In the genomic region with DNA sequence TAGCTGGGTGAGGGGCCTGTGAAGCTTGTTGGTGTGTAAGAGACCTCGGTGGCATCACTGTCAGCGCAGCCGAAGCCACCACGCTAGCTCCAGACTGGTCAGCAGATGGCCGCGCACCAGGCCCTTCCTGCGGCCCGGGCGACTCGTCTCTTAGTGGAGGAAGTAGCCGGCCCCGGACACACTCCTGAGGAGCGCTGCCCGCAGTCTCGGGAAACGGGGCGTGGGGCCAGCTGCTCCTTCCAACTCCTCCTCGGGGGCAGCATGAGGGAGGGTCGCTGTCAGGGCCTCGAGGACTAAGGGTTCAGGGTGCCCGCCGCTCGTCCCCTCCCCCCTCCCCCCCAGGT, we compare ENCODE assay signal across 1 cellular context.
A peak's percentile ranks its signal among the peaks of the same experiment; 100 is the strongest.
TF ChIP-seq lines count a peak whose summit lies in the region.

No MANE protein-coding gene starts in this region.

TF ChIP-seq in K562, 482 proteins besides CTCF, POLR2A, EP300 and RAD21 (continued from another document and continues in another):
- TF ChIP-seq, protein P1, sequence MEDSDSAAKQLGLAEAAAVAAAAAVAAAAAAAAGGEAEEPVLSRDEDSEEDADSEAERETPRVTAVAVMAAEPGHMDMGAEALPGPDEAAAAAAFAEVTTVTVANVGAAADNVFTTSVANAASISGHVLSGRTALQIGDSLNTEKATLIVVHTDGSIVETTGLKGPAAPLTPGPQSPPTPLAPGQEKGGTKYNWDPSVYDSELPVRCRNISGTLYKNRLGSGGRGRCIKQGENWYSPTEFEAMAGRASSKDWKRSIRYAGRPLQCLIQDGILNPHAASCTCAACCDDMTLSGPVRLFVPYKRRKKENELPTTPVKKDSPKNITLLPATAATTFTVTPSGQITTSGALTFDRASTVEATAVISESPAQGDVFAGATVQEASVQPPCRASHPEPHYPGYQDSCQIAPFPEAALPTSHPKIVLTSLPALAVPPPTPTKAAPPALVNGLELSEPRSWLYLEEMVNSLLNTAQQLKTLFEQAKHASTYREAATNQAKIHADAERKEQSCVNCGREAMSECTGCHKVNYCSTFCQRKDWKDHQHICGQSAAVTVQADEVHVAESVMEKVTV (CRISPR knock-in tag; IDR thresholded peaks at IDR 0.05) = no peak
- TF ChIP-seq KAT7 (CRISPR knock-in tag; IDR thresholded peaks at IDR 0.05; ENCODE audit: borderline replicate concordance) (no peak), ELF2 (CRISPR knock-in tag; IDR thresholded peaks at IDR 0.05) (no peak; the same call in 1 of the 2 replicates), HOXB6 (CRISPR knock-in tag; IDR thresholded peaks at IDR 0.05; ENCODE audit: borderline replicate concordance) (no peak), BRD4 (IDR thresholded peaks at IDR 0.05) (0 out of 2 replicates have a peak, but pooled peaks have one; percentile 52), ZNF583 (CRISPR knock-in tag; IDR thresholded peaks at IDR 0.05) (no peak), TFAM (CRISPR knock-in tag; conservative IDR thresholded peaks at IDR 0.05) (no peak), CSDE1 (IDR thresholded peaks at IDR 0.05) (no peak), RBBP5 (IDR thresholded peaks at IDR 0.05; ENCODE audit: borderline replicate concordance, insufficient read depth, low read length, poor library complexity, severe bottlenecking) (no peak), ZFP1 (CRISPR knock-in tag; IDR thresholded peaks at IDR 0.05) (no peak), CBFA2T3 (IDR thresholded peaks at IDR 0.05) (no peak), NFE2 (IDR thresholded peaks at IDR 0.05; ENCODE audit: low read depth) (no peak), MIER1 (IDR thresholded peaks at IDR 0.05; ENCODE audit: low read depth) (no peak), CREB5 (CRISPR knock-in tag; IDR thresholded peaks at IDR 0.05) (no peak), ZZZ3 (IDR thresholded peaks at IDR 0.05) (no peak), ARID4B (CRISPR knock-in tag; IDR thresholded peaks at IDR 0.05) (no peak), TRIM24 (IDR thresholded peaks at IDR 0.05) (peak in 1 of 2 experiments; percentile 25; a peak in 1 of 4 replicates), HDAC6 (IDR thresholded peaks at IDR 0.05; ENCODE audit: low read depth, low read length) (no peak), ARID1B (IDR thresholded peaks at IDR 0.05) (no peak), C11orf30 (IDR thresholded peaks at IDR 0.05; ENCODE audit: low read depth) (no peak), SMARCC2 (IDR thresholded peaks at IDR 0.05; ENCODE audit: low read depth) (no peak), GABPB1 (CRISPR knock-in tag; IDR thresholded peaks at IDR 0.05) (peak; percentile 73), STAT5B (CRISPR knock-in tag; IDR thresholded peaks at IDR 0.05) (no peak), ZNF57 (CRISPR knock-in tag; IDR thresholded peaks at IDR 0.05) (0 out of 2 replicates have a peak, but pooled peaks have one; percentile 39), PTBP1 (IDR thresholded peaks at IDR 0.05; ENCODE audit: low read depth, low read length) (no peak), ETV1 (tag; conservative IDR thresholded peaks at IDR 0.05; ENCODE audit: low read depth) (peak; percentile 34; the same call in 1 of the 2 replicates), ZBTB2 (IDR thresholded peaks at IDR 0.05) (peak; percentile 16; the same call in 1 of the 2 replicates), ZNF143 (CRISPR knock-in tag; IDR thresholded peaks at IDR 0.05) (no peak), CBX8 (IDR thresholded peaks at IDR 0.05; ENCODE audit: borderline replicate concordance, extremely low read depth, low read depth, low read length, poor library complexity, severe bottlenecking) (no peak), SMAD4 (CRISPR knock-in tag; conservative IDR thresholded peaks at IDR 0.05) (no peak), HCFC1 (IDR thresholded peaks at IDR 0.05; ENCODE audit: low read depth, low read length) (no peak), HMG20B (CRISPR knock-in tag; IDR thresholded peaks at IDR 0.05) (no peak), LARP7 (IDR thresholded peaks at IDR 0.05) (no peak), U2AF1 (optimal IDR thresholded peaks at IDR 0.05; ENCODE audit: low read depth, low read length) (peak; percentile 3), NCOR1 (IDR thresholded peaks at IDR 0.05) (no peak)
- TF ChIP-seq, protein P2, sequence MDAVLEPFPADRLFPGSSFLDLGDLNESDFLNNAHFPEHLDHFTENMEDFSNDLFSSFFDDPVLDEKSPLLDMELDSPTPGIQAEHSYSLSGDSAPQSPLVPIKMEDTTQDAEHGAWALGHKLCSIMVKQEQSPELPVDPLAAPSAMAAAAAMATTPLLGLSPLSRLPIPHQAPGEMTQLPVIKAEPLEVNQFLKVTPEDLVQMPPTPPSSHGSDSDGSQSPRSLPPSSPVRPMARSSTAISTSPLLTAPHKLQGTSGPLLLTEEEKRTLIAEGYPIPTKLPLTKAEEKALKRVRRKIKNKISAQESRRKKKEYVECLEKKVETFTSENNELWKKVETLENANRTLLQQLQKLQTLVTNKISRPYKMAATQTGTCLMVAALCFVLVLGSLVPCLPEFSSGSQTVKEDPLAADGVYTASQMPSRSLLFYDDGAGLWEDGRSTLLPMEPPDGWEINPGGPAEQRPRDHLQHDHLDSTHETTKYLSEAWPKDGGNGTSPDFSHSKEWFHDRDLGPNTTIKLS (IDR thresholded peaks at IDR 0.05; ENCODE audit: borderline replicate concordance, low read depth) = no peak
- TF ChIP-seq, protein P3, sequence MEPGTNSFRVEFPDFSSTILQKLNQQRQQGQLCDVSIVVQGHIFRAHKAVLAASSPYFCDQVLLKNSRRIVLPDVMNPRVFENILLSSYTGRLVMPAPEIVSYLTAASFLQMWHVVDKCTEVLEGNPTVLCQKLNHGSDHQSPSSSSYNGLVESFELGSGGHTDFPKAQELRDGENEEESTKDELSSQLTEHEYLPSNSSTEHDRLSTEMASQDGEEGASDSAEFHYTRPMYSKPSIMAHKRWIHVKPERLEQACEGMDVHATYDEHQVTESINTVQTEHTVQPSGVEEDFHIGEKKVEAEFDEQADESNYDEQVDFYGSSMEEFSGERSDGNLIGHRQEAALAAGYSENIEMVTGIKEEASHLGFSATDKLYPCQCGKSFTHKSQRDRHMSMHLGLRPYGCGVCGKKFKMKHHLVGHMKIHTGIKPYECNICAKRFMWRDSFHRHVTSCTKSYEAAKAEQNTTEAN (CRISPR knock-in tag; IDR thresholded peaks at IDR 0.05) = no peak
- TF ChIP-seq, protein P4, sequence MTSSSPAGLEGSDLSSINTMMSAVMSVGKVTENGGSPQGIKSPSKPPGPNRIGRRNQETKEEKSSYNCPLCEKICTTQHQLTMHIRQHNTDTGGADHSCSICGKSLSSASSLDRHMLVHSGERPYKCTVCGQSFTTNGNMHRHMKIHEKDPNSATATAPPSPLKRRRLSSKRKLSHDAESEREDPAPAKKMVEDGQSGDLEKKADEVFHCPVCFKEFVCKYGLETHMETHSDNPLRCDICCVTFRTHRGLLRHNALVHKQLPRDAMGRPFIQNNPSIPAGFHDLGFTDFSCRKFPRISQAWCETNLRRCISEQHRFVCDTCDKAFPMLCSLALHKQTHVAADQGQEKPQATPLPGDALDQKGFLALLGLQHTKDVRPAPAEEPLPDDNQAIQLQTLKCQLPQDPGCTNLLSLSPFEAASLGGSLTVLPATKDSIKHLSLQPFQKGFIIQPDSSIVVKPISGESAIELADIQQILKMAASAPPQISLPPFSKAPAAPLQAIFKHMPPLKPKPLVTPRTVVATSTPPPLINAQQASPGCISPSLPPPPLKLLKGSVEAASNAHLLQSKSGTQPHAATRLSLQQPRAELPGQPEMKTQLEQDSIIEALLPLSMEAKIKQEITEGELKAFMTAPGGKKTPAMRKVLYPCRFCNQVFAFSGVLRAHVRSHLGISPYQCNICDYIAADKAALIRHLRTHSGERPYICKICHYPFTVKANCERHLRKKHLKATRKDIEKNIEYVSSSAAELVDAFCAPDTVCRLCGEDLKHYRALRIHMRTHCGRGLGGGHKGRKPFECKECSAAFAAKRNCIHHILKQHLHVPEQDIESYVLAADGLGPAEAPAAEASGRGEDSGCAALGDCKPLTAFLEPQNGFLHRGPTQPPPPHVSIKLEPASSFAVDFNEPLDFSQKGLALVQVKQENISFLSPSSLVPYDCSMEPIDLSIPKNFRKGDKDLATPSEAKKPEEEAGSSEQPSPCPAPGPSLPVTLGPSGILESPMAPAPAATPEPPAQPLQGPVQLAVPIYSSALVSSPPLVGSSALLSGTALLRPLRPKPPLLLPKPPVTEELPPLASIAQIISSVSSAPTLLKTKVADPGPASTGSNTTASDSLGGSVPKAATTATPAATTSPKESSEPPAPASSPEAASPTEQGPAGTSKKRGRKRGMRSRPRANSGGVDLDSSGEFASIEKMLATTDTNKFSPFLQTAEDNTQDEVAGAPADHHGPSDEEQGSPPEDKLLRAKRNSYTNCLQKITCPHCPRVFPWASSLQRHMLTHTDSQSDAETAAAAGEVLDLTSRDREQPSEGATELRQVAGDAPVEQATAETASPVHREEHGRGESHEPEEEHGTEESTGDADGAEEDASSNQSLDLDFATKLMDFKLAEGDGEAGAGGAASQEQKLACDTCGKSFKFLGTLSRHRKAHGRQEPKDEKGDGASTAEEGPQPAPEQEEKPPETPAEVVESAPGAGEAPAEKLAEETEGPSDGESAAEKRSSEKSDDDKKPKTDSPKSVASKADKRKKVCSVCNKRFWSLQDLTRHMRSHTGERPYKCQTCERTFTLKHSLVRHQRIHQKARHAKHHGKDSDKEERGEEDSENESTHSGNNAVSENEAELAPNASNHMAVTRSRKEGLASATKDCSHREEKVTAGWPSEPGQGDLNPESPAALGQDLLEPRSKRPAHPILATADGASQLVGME (CRISPR knock-in tag; IDR thresholded peaks at IDR 0.05) = no peak
- TF ChIP-seq, protein P5, sequence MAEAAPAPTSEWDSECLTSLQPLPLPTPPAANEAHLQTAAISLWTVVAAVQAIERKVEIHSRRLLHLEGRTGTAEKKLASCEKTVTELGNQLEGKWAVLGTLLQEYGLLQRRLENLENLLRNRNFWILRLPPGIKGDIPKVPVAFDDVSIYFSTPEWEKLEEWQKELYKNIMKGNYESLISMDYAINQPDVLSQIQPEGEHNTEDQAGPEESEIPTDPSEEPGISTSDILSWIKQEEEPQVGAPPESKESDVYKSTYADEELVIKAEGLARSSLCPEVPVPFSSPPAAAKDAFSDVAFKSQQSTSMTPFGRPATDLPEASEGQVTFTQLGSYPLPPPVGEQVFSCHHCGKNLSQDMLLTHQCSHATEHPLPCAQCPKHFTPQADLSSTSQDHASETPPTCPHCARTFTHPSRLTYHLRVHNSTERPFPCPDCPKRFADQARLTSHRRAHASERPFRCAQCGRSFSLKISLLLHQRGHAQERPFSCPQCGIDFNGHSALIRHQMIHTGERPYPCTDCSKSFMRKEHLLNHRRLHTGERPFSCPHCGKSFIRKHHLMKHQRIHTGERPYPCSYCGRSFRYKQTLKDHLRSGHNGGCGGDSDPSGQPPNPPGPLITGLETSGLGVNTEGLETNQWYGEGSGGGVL (CRISPR knock-in tag; IDR thresholded peaks at IDR 0.05) = no peak
- TF ChIP-seq, protein P6, sequence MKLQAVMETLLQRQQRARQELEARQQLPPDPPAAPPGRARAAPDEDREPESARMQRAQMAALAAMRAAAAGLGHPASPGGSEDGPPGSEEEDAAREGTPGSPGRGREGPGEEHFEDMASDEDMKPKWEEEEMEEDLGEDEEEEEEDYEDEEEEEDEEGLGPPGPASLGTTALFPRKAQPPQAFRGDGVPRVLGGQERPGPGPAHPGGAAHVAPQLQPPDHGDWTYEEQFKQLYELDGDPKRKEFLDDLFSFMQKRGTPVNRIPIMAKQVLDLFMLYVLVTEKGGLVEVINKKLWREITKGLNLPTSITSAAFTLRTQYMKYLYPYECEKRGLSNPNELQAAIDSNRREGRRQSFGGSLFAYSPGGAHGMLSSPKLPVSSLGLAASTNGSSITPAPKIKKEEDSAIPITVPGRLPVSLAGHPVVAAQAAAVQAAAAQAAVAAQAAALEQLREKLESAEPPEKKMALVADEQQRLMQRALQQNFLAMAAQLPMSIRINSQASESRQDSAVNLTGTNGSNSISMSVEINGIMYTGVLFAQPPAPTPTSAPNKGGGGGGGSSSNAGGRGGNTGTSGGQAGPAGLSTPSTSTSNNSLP (IDR thresholded peaks at IDR 0.05; ENCODE audit: borderline replicate concordance, low read depth, low read length) = no peak
